Comparison of ENCODE assay signal across 9 cellular contexts in genomic region chr17:46942441-46943217, GRCh38. TPM values are rescaled to one million over a fixed set of nuclear protein-coding genes. Genes with fewer than 3 reads are reported as not detected.
DNase-seq lines count a peak whose midpoint lies in the region; ATAC-seq and TF ChIP-seq lines count a peak whose summit lies in the region.
"Had no signal": no experiment of that assay in that cellular context is flagged by ENCODE, and none has a peak within 500 bp of the region (broad histone marks: within the 10 kb centered on the region; RNA-seq: fewer than 3 reads in every experiment).

No MANE protein-coding gene starts in this region.

- intact Hi-C loops in breast epithelium (cut with DNase I; ENCODE audit: low total_unique reads): no loop called here

- H3K4me3 ChIP-seq in GM12865 (ENCODE audit: low read depth, low read length): no peak overlapping the region
- no peak overlapping the region for H3K4me3 ChIP-seq in breast epithelium

- H3K36me3 ChIP-seq in breast epithelium: peaks cover 10% of the 10 kb centered on the region

- H3K4me1 ChIP-seq in breast epithelium: peaks cover 0 to 20% of the 10 kb centered on the region in 2 donors

- TF ChIP-seq CTCF in GM12865 (IDR thresholded peaks at IDR 0.05; ENCODE audit: insufficient read depth, low read depth, low read length, missing control alignments) (peak; percentile 90), breast epithelium (IDR thresholded peaks at IDR 0.05) (peak; percentile 44 to 79 (median 66))

- no peak for ATAC-seq in HG02885 (IDR thresholded peaks at IDR 0.05; ENCODE audit: poor library complexity, unreplicated experiment)

- H3K27ac ChIP-seq in breast epithelium: no peak overlapping the region

- no peak for TF ChIP-seq POLR2A in breast epithelium (IDR thresholded peaks at IDR 0.05)

- no peaks in the 10 kb centered on the region for H3K9me3 ChIP-seq in breast epithelium

- H3K27me3 ChIP-seq in breast epithelium: no peaks in the 10 kb centered on the region

- DNase-seq in 8988T: peak; percentile 61
- DNase-seq in GM12865 (ENCODE audit: low read depth): peak; percentile 65
- DNase-seq in NCI-H2029 treated with DMSO at 0.1 percent for 48 hours (lab: John Stamatoyannopoulos, UW): peak; percentile 26
- peak in 3 of 5 experiments; percentile 13 to 51 (median 15) for DNase-seq in T-helper 2 cell
- no peak for DNase-seq in breast epithelium (ENCODE audit: low spot score in 2 of 2)
- peak; percentile 80 for DNase-seq in inferior parietal cortex (ENCODE audit: extremely low spot score)
- peak; percentile 35 for DNase-seq in stimulated activated CD4-positive, alpha-beta T cell treated with anti-CD3 and anti-CD28 coated beads, Interleukin-1b, Interleukin-23, amount 100 ng/mL, for 48 hours

RNA-seq across cellular contexts. Expression of gene GOSR2, which starts 19.7 kb away (rescaled TPM):
- 10 to 100 TPM; 41.0 to 57.7 (median 50.9) TPM for total RNA-seq in breast epithelium

RNA-seq across cellular contexts. Expression of gene RPRML, which starts 36.4 kb away (rescaled TPM):
- total RNA-seq in breast epithelium: under 1 TPM in 1 of 3 donors, not detected in 2; 0.66 TPM
- total RNA-seq: natural killer cell treated with Interleukin-12 subunit alpha and Interleukin-12 subunit beta and Interleukin-15 and Interleukin-18, amount 100 ng/mL, for 72 hours had no signal

Comparison
In these comparisons a context has a peak if more than half of its experiments do, and no peak if none do; other contexts are left out.
1. DNase-seq: peak in 8988T (single experiment), GM12865 (single experiment), NCI-H2029 treated with DMSO at 0.1 percent for 48 hours (single experiment), T-helper 2 cell (3 of 5), inferior parietal cortex (single experiment) and stimulated activated CD4-positive, alpha-beta T cell treated with anti-CD3 and anti-CD28 coated beads, Interleukin-1b, Interleukin-23, amount 100 ng/mL, for 48 hours (single experiment); none in breast epithelium (0 of 2).